Comparison of ENCODE assay signal across 8 cellular contexts in the genomic region with DNA sequence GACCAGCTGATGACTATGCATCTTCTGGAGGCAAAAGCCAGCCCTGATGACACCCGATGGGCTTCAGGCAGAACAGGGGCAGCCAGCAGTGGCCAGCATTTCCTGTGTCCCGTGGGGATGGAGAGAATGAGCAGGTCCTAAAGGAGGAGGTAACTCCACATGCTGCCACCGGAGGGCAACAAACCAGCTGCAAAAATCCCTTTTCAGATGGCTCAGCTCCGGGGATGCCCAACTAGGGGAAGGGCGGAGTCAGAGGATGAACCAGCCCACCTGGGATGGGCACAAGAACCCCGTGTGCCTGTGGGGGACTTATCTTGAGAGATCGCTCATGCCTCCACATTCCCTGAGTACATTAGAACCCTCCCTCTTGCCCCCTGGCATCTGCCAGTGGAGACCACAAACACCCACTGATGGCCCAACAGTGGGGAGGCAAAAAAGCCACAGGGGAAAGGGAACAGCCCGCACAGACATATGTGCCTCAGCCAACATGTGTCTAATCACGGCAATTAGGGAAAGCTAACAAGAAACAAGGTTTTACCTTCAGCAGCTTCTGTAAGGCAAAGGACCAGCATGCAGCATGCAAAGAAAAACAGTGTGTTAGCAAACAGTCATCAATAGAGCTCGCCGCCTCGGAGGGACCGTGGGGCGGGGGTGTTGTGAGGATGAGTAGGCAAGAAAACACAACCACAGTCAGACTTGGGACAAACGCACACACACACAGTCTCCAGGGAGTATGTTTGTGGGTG.
DNase-seq lines count a peak whose midpoint lies in the region; ATAC-seq and TF ChIP-seq lines count a peak whose summit lies in the region.

No MANE protein-coding gene starts in this region.

- CTCF ChIA-PET in activated CD8-positive, alpha-beta memory T cell treated with anti-CD3 and anti-CD28 coated beads, Interleukin-2, amount 10 ng/mL, durations not matched to agents 7 days and 5 days (lab: Charles Lee) = interaction anchor here (1.0 to 12.9 kb wide), 33 partner anchors 8 to 389 kb away, joined by 3 to 557 read pairs (median 6); a partner anchor contains a TSS

- no peaks in the 10 kb centered on the region for H3K27me3 Mint-ChIP-seq in activated CD8-positive, alpha-beta memory T cell treated with anti-CD3 and anti-CD28 coated beads, Interleukin-2, amount 10 ng/mL, durations not matched to agents 7 days and 5 days

- peak; percentile 43 for TF ChIP-seq CTCF in AG09319 (IDR thresholded peaks at IDR 0.05; ENCODE audit: low read depth, low read length)
- peak; percentile 30 for TF ChIP-seq CTCF in GM20000 (IDR thresholded peaks at IDR 0.05; ENCODE audit: extremely low read depth, missing control alignments)

- no peaks in the 10 kb centered on the region for H3K9me3 Mint-ChIP-seq in activated CD8-positive, alpha-beta memory T cell treated with anti-CD3 and anti-CD28 coated beads, Interleukin-2, amount 10 ng/mL, durations not matched to agents 7 days and 5 days (ENCODE audit: low read depth)

- peaks cover 11% of the 10 kb centered on the region for H3K4me1 Mint-ChIP-seq in activated CD8-positive, alpha-beta memory T cell treated with anti-CD3 and anti-CD28 coated beads, Interleukin-2, amount 10 ng/mL, durations not matched to agents 7 days and 5 days

- no peak for DNase-seq in AG09319 (ENCODE audit: extremely low read depth, low read depth)
- peak; percentile 54 for DNase-seq in GM20000 (ENCODE audit: low spot score)
- DNase-seq in NCI-H524 (lab: John Stamatoyannopoulos, UW) = peak; percentile 90 to 97
- peak; percentile 65 for DNase-seq in activated CD8-positive, alpha-beta memory T cell treated with anti-CD3 and anti-CD28 coated beads, Interleukin-2, amount 10 ng/mL, durations not matched to agents 7 days and 5 days
- DNase-seq in germinal center (ENCODE audit: low spot score) = peak; percentile 29
- peak; percentile 57 for DNase-seq in stimulated activated CD4-positive, alpha-beta T cell treated with anti-CD3 and anti-CD28 coated beads, Interleukin-4, amount 100 ng/mL, for 24 hours
- no peak for DNase-seq in NOMO-1 treated with dmso at 0.1 percent for 144 hours (lab: John Stamatoyannopoulos, UW; ENCODE audit: unreplicated experiment)

- H3K27ac Mint-ChIP-seq in activated CD8-positive, alpha-beta memory T cell treated with anti-CD3 and anti-CD28 coated beads, Interleukin-2, amount 10 ng/mL, durations not matched to agents 7 days and 5 days = no peak overlapping the region

- peak; percentile 34 for ATAC-seq in activated CD8-positive, alpha-beta memory T cell treated with anti-CD3 and anti-CD28 coated beads, Interleukin-2, amount 10 ng/mL, durations not matched to agents 7 days and 5 days
- ATAC-seq in GM18519 (IDR thresholded peaks at IDR 0.05; ENCODE audit: low FRiP score, unreplicated experiment) = no peak

- no peak overlapping the region for H3K4me3 Mint-ChIP-seq in activated CD8-positive, alpha-beta memory T cell treated with anti-CD3 and anti-CD28 coated beads, Interleukin-2, amount 10 ng/mL, durations not matched to agents 7 days and 5 days

- peaks cover 19% of the 10 kb centered on the region for H3K36me3 Mint-ChIP-seq in activated CD8-positive, alpha-beta memory T cell treated with anti-CD3 and anti-CD28 coated beads, Interleukin-2, amount 10 ng/mL, durations not matched to agents 7 days and 5 days

Comparison
In these comparisons a context has a peak if more than half of its experiments do, and no peak if none do; other contexts are left out.
1. DNase-seq: peak in GM20000 (single experiment), NCI-H524 (2 of 2), activated CD8-positive, alpha-beta memory T cell treated with anti-CD3 and anti-CD28 coated beads, Interleukin-2, amount 10 ng/mL, durations not matched to agents 7 days and 5 days (single experiment), germinal center (single experiment) and stimulated activated CD4-positive, alpha-beta T cell treated with anti-CD3 and anti-CD28 coated beads, Interleukin-4, amount 100 ng/mL, for 24 hours (single experiment); none in AG09319 (single experiment) and NOMO-1 treated with dmso at 0.1 percent for 144 hours (single experiment).